15 cellular contexts compared by ENCODE assay signal in the genomic region with DNA sequence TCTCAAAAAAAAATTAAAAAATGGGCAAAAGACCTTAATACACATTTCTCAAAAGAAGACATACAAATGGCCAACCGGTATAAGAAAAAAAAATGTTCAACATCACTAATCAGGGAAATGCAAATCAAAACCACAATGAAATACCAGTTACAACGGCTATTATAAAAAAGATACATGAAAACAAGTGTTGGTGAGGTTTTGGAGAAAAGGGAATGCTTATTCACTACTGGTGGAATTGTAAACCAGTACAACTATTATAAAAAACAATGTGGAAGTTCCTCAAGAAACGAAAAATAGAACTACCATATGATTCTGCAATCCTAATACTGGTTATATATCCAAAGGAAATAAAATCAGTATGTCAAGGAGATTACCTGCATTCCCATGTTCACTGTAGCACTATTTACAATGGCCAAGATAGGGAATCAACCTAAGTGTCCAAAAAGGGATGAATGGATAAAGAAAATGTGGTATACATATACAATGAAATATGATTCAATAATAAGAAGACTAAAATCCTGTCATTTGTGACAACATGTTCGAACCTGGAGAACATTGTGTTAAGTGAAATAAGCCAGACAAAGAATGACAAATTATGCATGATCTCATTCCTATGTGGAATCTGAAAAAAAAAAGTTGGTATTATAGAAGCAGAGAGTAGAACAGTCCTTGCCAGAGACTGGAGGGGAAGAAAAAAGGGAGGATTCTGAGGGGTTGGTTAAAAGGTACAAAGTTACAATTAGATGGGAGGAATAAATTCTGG.
DNase-seq lines count a peak whose midpoint lies in the region; ATAC-seq, FAIRE-seq and TF ChIP-seq lines count a peak whose summit lies in the region.
"Had no signal": no experiment of that assay in that cellular context is flagged by ENCODE, and none has a peak within 500 bp of the region (broad histone marks: within the 10 kb centered on the region; RNA-seq: fewer than 3 reads in every experiment).

No MANE protein-coding gene starts in this region.

- H3F3A ChIP-seq in SK-N-SH (replicated peaks; ENCODE audit: insufficient read depth) = no peaks in the 10 kb centered on the region

- H3K4me3 ChIP-seq in SK-N-SH (ENCODE audit: low read depth in 2 of 2, low read length in 1 of 2) (no peak overlapping the region), bronchial epithelial cell (ENCODE audit: low read depth, low read length) (no peak overlapping the region)
- H3K4me3 ChIP-seq: BLaER1 treated with 17β-estradiol and CSF1 and Interleukin-3, amounts not matched to agents 10 nM and 100 nM had no signal

- no peak overlapping the region for H2AFZ ChIP-seq in SK-N-SH (ENCODE audit: low read depth)

- H3K4me1 ChIP-seq in SK-N-SH (ENCODE audit: control insufficient read depth in 1 of 2, insufficient read depth in 2 of 2, low read depth in 1 of 2, low read length in 1 of 2) (peaks cover 9 to 23% of the 10 kb centered on the region in 2 experiments; a peak in 3 of 4 replicates), foreskin keratinocyte (peaks cover 43% of the 10 kb centered on the region)
- H3K4me1 ChIP-seq: BLaER1 treated with 17β-estradiol and CSF1 and Interleukin-3, amounts not matched to agents 10 nM and 100 nM had no signal

- CTCF ChIA-PET in SK-N-SH (lab: Yijun Ruan, JAX) = no interaction called here

- no peak overlapping the region for H3K9ac ChIP-seq in SK-N-SH
- H3K9ac ChIP-seq: BLaER1 treated with 17β-estradiol and CSF1 and Interleukin-3, amounts not matched to agents 10 nM and 100 nM had no signal

- H3K27me3 ChIP-seq in SK-N-SH (ENCODE audit: insufficient read depth) (no peaks in the 10 kb centered on the region), bronchial epithelial cell (ENCODE audit: control insufficient read depth, insufficient read depth, low read length) (no peaks in the 10 kb centered on the region), foreskin keratinocyte (no peaks in the 10 kb centered on the region)
- H3K27me3 ChIP-seq: BLaER1 treated with 17β-estradiol and CSF1 and Interleukin-3, amounts not matched to agents 10 nM and 100 nM had no signal

- FAIRE-seq in bronchial epithelial cell (lab: Jason Lieb, UNC) (no peak), urothelium cell line (lab: Jason Lieb, UNC) (peak; percentile 88)

- TF ChIP-seq EP300 in SK-N-SH (IDR thresholded peaks at IDR 0.05; ENCODE audit: borderline replicate concordance in 1 of 2, low read depth in 1 of 2, low read length in 1 of 2) = no peak

- TF ChIP-seq RAD21 in SK-N-SH (IDR thresholded peaks at IDR 0.05; ENCODE audit: low read length) = no peak

- POLR2A ChIA-PET in SK-N-SH (lab: Yijun Ruan, JAX) = no interaction called here

- H3K9me2 ChIP-seq in SK-N-SH = no peaks in the 10 kb centered on the region

- no peaks in the 10 kb centered on the region for H3K79me2 ChIP-seq in SK-N-SH (ENCODE audit: insufficient read depth)

- H3K9me3 ChIP-seq in SK-N-SH = no peaks in the 10 kb centered on the region

- H3K36me3 ChIP-seq in SK-N-SH (replicated peaks in 1 of 2; ENCODE audit: control insufficient read depth in 1 of 2, insufficient read depth in 2 of 2, low read length in 1 of 2) (no peaks in the 10 kb centered on the region), bronchial epithelial cell (ENCODE audit: control insufficient read depth, insufficient read depth, low read length) (no peaks in the 10 kb centered on the region)
- H3K36me3 ChIP-seq: BLaER1 treated with 17β-estradiol and CSF1 and Interleukin-3, amounts not matched to agents 10 nM and 100 nM had no signal

- H3K27ac ChIP-seq in SK-N-SH (ENCODE audit: low read depth in 2 of 2, low read length in 1 of 2) (no peak overlapping the region), foreskin keratinocyte (no peak overlapping the region), substantia nigra (ENCODE audit: low read depth, low read length, poor library complexity, severe bottlenecking) (no peak overlapping the region)
- H3K27ac ChIP-seq: BLaER1 treated with 17β-estradiol and CSF1 and Interleukin-3, amounts not matched to agents 10 nM and 100 nM; HL-60 had no signal

- DNase-seq in SK-N-SH (no peak), bronchial epithelial cell (ENCODE audit: low read depth) (peak; percentile 71), foreskin keratinocyte (peak in 1 of 2 donors; percentile 70), urothelium cell line (ENCODE audit: low spot score) (no peak), substantia nigra (lab: John Stamatoyannopoulos, UW) (no peak), NCI-H2029 treated with DMSO at 0.1 percent for 48 hours (lab: John Stamatoyannopoulos, UW) (no peak)
- DNase-seq: Calu3; CD8-positive, alpha-beta T cell; DMS79 treated with DMSO at 0.1 percent for 48 hours; GF-D8; GOT3; H7 had no signal

- TF ChIP-seq CTCF in SK-N-SH (IDR thresholded peaks at IDR 0.05) = no peak
- no peak for TF ChIP-seq CTCF in bronchial epithelial cell (IDR thresholded peaks at IDR 0.05; ENCODE audit: insufficient read depth, low read length, severe bottlenecking)
- no peak for TF ChIP-seq CTCF in foreskin keratinocyte (conservative IDR thresholded peaks at IDR 0.05)

- ATAC-seq in foreskin keratinocyte (peak; percentile 9), GM21528 (IDR thresholded peaks at IDR 0.05; ENCODE audit: low FRiP score, unreplicated experiment) (no peak)
- ATAC-seq: CD8-positive, alpha-beta T cell had no signal

- 86% methylated on average over 4 of the region's 4 CpGs for WGBS in SK-N-SH (ENCODE audit: low lambda C conversion rate)

- no peak overlapping the region for H3K4me2 ChIP-seq in SK-N-SH
- H3K4me2 ChIP-seq: BLaER1 treated with 17β-estradiol and CSF1 and Interleukin-3, amounts not matched to agents 10 nM and 100 nM had no signal

- H4K20me1 ChIP-seq in SK-N-SH (ENCODE audit: insufficient read depth) = no peaks in the 10 kb centered on the region
- H4K20me1 ChIP-seq: BLaER1 treated with 17β-estradiol and CSF1 and Interleukin-3, amounts not matched to agents 10 nM and 100 nM had no signal

TF ChIP-seq in SK-N-SH, 30 proteins besides CTCF, POLR2A, EP300 and RAD21:
- TF ChIP-seq RCOR1 (IDR thresholded peaks at IDR 0.05; ENCODE audit: low read length) = no peak
- peak; percentile 32; the same call in 1 of the 2 replicates for TF ChIP-seq TCF12 (IDR thresholded peaks at IDR 0.05)
- no peak for TF ChIP-seq RXRA (IDR thresholded peaks at IDR 0.05; ENCODE audit: borderline replicate concordance, low read depth)
- no peak for TF ChIP-seq USF1 (IDR thresholded peaks at IDR 0.05; ENCODE audit: borderline replicate concordance, low read depth)
- no peak for TF ChIP-seq RFX5 (IDR thresholded peaks at IDR 0.05; ENCODE audit: low read length)
